19 cellular contexts compared by ENCODE assay signal in genomic region chr20:51715028-51715872, GRCh38. TPM values are rescaled to one million over a fixed set of nuclear protein-coding genes. Genes with fewer than 3 reads are reported as not detected.
DNase-seq lines count a peak whose midpoint lies in the region; ATAC-seq, FAIRE-seq and TF ChIP-seq lines count a peak whose summit lies in the region.
"Had no signal": no experiment of that assay in that cellular context is flagged by ENCODE, and none has a peak within 500 bp of the region (broad histone marks: within the 10 kb centered on the region; RNA-seq: fewer than 3 reads in every experiment).

No MANE protein-coding gene starts in this region.

- in situ Hi-C loops in Panc1 (cut with HindIII; ENCODE audit: low pct_unique_long_range_greater_than_20kb, low sequenced_read_pairs): no loop called here

- no peak overlapping the region for H4K91ac ChIP-seq in H1 (replicated peaks; ENCODE audit: insufficient read length, low read length)

- no peaks in the 10 kb centered on the region for H3K36me3 Mint-ChIP-seq in activated T-cell treated with anti-CD3 and anti-CD28 coated beads, Interleukin-2, amount 50 U/mL, for 24 hours (ENCODE audit: low read depth)
- H3K36me3 Mint-ChIP-seq: activated CD8-positive, alpha-beta memory T cell treated with anti-CD3 and anti-CD28 coated beads, Interleukin-2, amount 10 ng/mL, durations not matched to agents 7 days and 5 days; activated naive CD4-positive, alpha-beta T cell treated with anti-CD3 and anti-CD28 coated beads, Interleukin-2, amount 50 U/mL, for 72 hours had no signal

- H3K27ac ChIP-seq in Panc1 (ENCODE audit: low read length): peak overlapping the region; percentile 20; the same call in 1 of the 2 replicates
- no peak overlapping the region for H3K27ac ChIP-seq in H1 (ENCODE audit: low read depth, low read length)
- peak overlapping the region; percentile 49 for H3K27ac ChIP-seq in smooth muscle cell (ENCODE audit: low read depth)
- H3K27ac ChIP-seq: left ventricle myocardium inferior, Peyer's patch had no signal

- no peaks in the 10 kb centered on the region for H3K79me2 ChIP-seq in H1 (ENCODE audit: control insufficient read depth in 1 of 2, insufficient read depth in 2 of 2, low read length in 2 of 2)
- H3K79me2 ChIP-seq in smooth muscle cell (ENCODE audit: low read depth): no peaks in the 10 kb centered on the region

- H3F3A ChIP-seq in smooth muscle cell (ENCODE audit: low read depth): peaks cover 6% of the 10 kb centered on the region

- TF ChIP-seq RAD21 in H1 (IDR thresholded peaks at IDR 0.05 in 1 of 2, conservative IDR thresholded peaks at IDR 0.05 in 1 of 2; ENCODE audit: low read depth in 2 of 2, low read length in 2 of 2): no peak

- H3K4me2 ChIP-seq in H1 (ENCODE audit: insufficient read depth in 1 of 2, low read depth in 2 of 2, low read length in 2 of 2) (0 out of 4 replicates have a peak overlapping the region, but pooled peaks of 1 of the 2 experiments have one; percentile 11), smooth muscle cell (peak overlapping the region; percentile 66)

- H4K8ac ChIP-seq in H1 (ENCODE audit: extremely low read depth, insufficient read depth, low read length): no peak overlapping the region

- H3K4ac ChIP-seq in H1 (replicated peaks; ENCODE audit: insufficient read length, low read depth, low read length): no peak overlapping the region

- H3K23me2 ChIP-seq in H1 (ENCODE audit: low read depth, low read length): peaks cover 2% of the 10 kb centered on the region; the same call in 1 of the 2 replicates

- H2BK12ac ChIP-seq in H1 (ENCODE audit: low read depth, low read length): 0 out of 2 replicates have a peak overlapping the region, but pooled peaks have one; percentile 17

- H3K56ac ChIP-seq in H1 (replicated peaks; ENCODE audit: insufficient read length, low read depth, low read length): no peak overlapping the region

- no peak overlapping the region for H2BK20ac ChIP-seq in H1 (ENCODE audit: low read length)

- H2AK5ac ChIP-seq in H1 (ENCODE audit: low read depth, low read length): no peak overlapping the region

- H3K14ac ChIP-seq in H1 (ENCODE audit: insufficient read length): no peak overlapping the region

- H3K4me3 Mint-ChIP-seq in activated T-cell treated with anti-CD3 and anti-CD28 coated beads, Interleukin-2, amount 50 U/mL, for 24 hours: no peak overlapping the region
- H3K4me3 Mint-ChIP-seq: activated CD8-positive, alpha-beta memory T cell treated with anti-CD3 and anti-CD28 coated beads, Interleukin-2, amount 10 ng/mL, durations not matched to agents 7 days and 5 days had no signal

- H3K9me3 ChIP-seq in Panc1 (ENCODE audit: control insufficient read depth, insufficient read depth, low read depth, low read length): no peaks in the 10 kb centered on the region
- H3K9me3 ChIP-seq in H1 (ENCODE audit: insufficient read depth in 2 of 2, low read depth in 1 of 2, low read length in 1 of 2): no peaks in the 10 kb centered on the region
- no peaks in the 10 kb centered on the region for H3K9me3 ChIP-seq in smooth muscle cell (replicated peaks; ENCODE audit: low read depth)
- H3K9me3 ChIP-seq: left ventricle myocardium inferior, Peyer's patch had no signal

- H4K20me1 ChIP-seq in H1 (replicated peaks in 1 of 2; ENCODE audit: control insufficient read depth in 1 of 2, insufficient read depth in 2 of 2, low read length in 2 of 2): no peaks in the 10 kb centered on the region
- no peaks in the 10 kb centered on the region for H4K20me1 ChIP-seq in smooth muscle cell (ENCODE audit: low read depth)

- 74% methylated on average over 10 of the region's 10 CpGs; no CpG with 5 or more reads in 1 of the 2 experiments for WGBS in H1 (ENCODE audit: extremely low coverage in 1 of 2, insufficient coverage in 1 of 2, insufficient read length in 1 of 2, insufficient replicate concordance in 2 of 2, low coverage in 1 of 2, low lambda C conversion rate in 2 of 2, missing lambda C conversion rate in 1 of 2), 2 experiments
- WGBS in smooth muscle cell (ENCODE audit: low lambda C conversion rate): 35% methylated on average over 10 of the region's 10 CpGs

- DNase-seq in activated T-cell treated with anti-CD3 and anti-CD28 coated beads, Interleukin-2, amount 50 U/mL, for 24 hours: no peak
- DNase-seq in activated T-cell treated with anti-CD3 and anti-CD28 coated beads, Interleukin-2, amount 50 U/mL, for 1 hour: no peak
- DNase-seq in Panc1 (ENCODE audit: low read depth, low spot score) (no peak), H1 (ENCODE audit: low read depth in 1 of 2, low spot score in 2 of 2) (no peak), smooth muscle cell (lab: John Stamatoyannopoulos, UW; ENCODE audit: unreplicated experiment) (no peak), pons (ENCODE audit: low spot score) (no peak), NCI-H526 treated with DMSO at 0.1 percent for 48 hours (lab: John Stamatoyannopoulos, UW) (no peak), NCI-H2107 treated with DMSO at 0.1 percent for 48 hours (lab: John Stamatoyannopoulos, UW; ENCODE audit: unreplicated experiment) (no peak)
- DNase-seq: activated CD8-positive, alpha-beta memory T cell treated with anti-CD3 and anti-CD28 coated beads, Interleukin-2, amount 10 ng/mL, durations not matched to agents 7 days and 5 days; central memory CD4-positive, alpha-beta T cell; left ventricle myocardium inferior; NCI-H1694 treated with DMSO at 0.1 percent for 48 hours; NCI-H524 treated with DMSO at 0.1 percent for 48 hours; posterior cingulate gyrus; stimulated activated CD4-positive, alpha-beta T cell treated with anti-CD3 and anti-CD28 coated beads, Interleukin-12 subunit alpha, Interleukin-12 subunit beta, amount 100 ng/mL, for 4 hours had no signal

- H3K9ac ChIP-seq in H1 (replicated peaks in 1 of 4; ENCODE audit: extremely low read depth in 1 of 4, low read depth in 3 of 4, low read length in 3 of 4): no peak overlapping the region
- H3K9ac ChIP-seq in smooth muscle cell (ENCODE audit: low read depth): no peak overlapping the region

- POLR2A ChIA-PET in Panc1 (lab: Charles Lee) (no interaction called here), H1 (lab: Charles Lee; ENCODE audit: partially characterized antibody) (interaction anchor here (1.0 kb wide), 1 partner anchor 49 kb away, joined by 3 read pairs; no protein-coding TSS in a partner anchor)

- H2AFZ ChIP-seq in H1 (ENCODE audit: low read length): no peak overlapping the region
- H2AFZ ChIP-seq in smooth muscle cell (ENCODE audit: low read depth): peak overlapping the region; percentile 47

- no peak overlapping the region for H3K23ac ChIP-seq in H1 (ENCODE audit: insufficient read length)

- H2BK15ac ChIP-seq in H1 (ENCODE audit: low read length): peak overlapping the region; percentile 61; the same call in 1 of the 2 replicates

- peaks cover 37% of the 10 kb centered on the region for H3K27me3 Mint-ChIP-seq in activated T-cell treated with anti-CD3 and anti-CD28 coated beads, Interleukin-2, amount 50 U/mL, for 24 hours

- peak overlapping the region; percentile 39 for H3K27ac Mint-ChIP-seq in activated T-cell treated with anti-CD3 and anti-CD28 coated beads, Interleukin-2, amount 50 U/mL, for 24 hours
- H3K27ac Mint-ChIP-seq: activated CD8-positive, alpha-beta memory T cell treated with anti-CD3 and anti-CD28 coated beads, Interleukin-2, amount 10 ng/mL, durations not matched to agents 7 days and 5 days had no signal

- no peak for TF ChIP-seq CTCF in Panc1 (IDR thresholded peaks at IDR 0.05)
- no peak for TF ChIP-seq CTCF in H1 (IDR thresholded peaks at IDR 0.05; ENCODE audit: control extremely low read depth in 1 of 3, insufficient read depth in 1 of 3, low read depth in 1 of 3, low read length in 3 of 3)
- no peak for TF ChIP-seq CTCF in smooth muscle cell (IDR thresholded peaks at IDR 0.05; ENCODE audit: borderline replicate concordance, insufficient read depth, poor library complexity, severe bottlenecking)

- H3K36me3 ChIP-seq in Panc1 (ENCODE audit: control insufficient read depth, insufficient read depth, low read length): no peaks in the 10 kb centered on the region
- no peaks in the 10 kb centered on the region for H3K36me3 ChIP-seq in H1 (ENCODE audit: control insufficient read depth in 2 of 4, insufficient read depth in 4 of 4, low read length in 3 of 4)
- no peaks in the 10 kb centered on the region for H3K36me3 ChIP-seq in smooth muscle cell (ENCODE audit: low read depth)

- peaks cover 13% of the 10 kb centered on the region for H3K4me1 Mint-ChIP-seq in activated T-cell treated with anti-CD3 and anti-CD28 coated beads, Interleukin-2, amount 50 U/mL, for 24 hours (ENCODE audit: low read depth)

- no peaks in the 10 kb centered on the region for H3K9me3 Mint-ChIP-seq in activated T-cell treated with anti-CD3 and anti-CD28 coated beads, Interleukin-2, amount 50 U/mL, for 24 hours
- H3K9me3 Mint-ChIP-seq: activated naive CD4-positive, alpha-beta T cell treated with anti-CD3 and anti-CD28 coated beads, Interleukin-2, amount 50 U/mL, for 72 hours had no signal

- CTCF ChIA-PET in Panc1 (lab: Charles Lee): no interaction called here
- CTCF ChIA-PET in H1 (lab: Charles Lee; ENCODE audit: partially characterized antibody): interaction anchor here (0.5 to 2.7 kb wide), 5 partner anchors 12 to 21 kb away, joined by 3 to 13 read pairs (median 4); no protein-coding TSS in a partner anchor

- no peak; the same call in 1 of the 2 replicates for ATAC-seq in Panc1
- ATAC-seq: activated CD8-positive, alpha-beta memory T cell treated with anti-CD3 and anti-CD28 coated beads, Interleukin-2, amount 10 ng/mL, durations not matched to agents 7 days and 5 days had no signal

- no peak for TF ChIP-seq EP300 in H1 (IDR thresholded peaks at IDR 0.05; ENCODE audit: borderline replicate concordance in 1 of 2, low read depth in 2 of 2, low read length in 2 of 2)

- BruUV-seq in Panc1 (replicated peaks; lab: Mats Ljungman, UMichigan): no TSS peak

- H3K27me3 ChIP-seq in Panc1 (ENCODE audit: control insufficient read depth, insufficient read depth, low read length) (no peaks in the 10 kb centered on the region), H1 (replicated peaks in 1 of 4; ENCODE audit: control insufficient read depth in 3 of 4, extremely low read depth in 1 of 4, insufficient read depth in 3 of 4, low read length in 3 of 4) (no peaks in the 10 kb centered on the region), smooth muscle cell (ENCODE audit: low read depth) (no peaks in the 10 kb centered on the region)
- H3K27me3 ChIP-seq: Peyer's patch had no signal

- no peak for FAIRE-seq in H1 (lab: Jason Lieb, UNC)
- FAIRE-seq: endometrium, G401.6 had no signal

- H3K4me3 ChIP-seq in Panc1 (ENCODE audit: low read depth in 2 of 2, low read length in 2 of 2) (no peak overlapping the region), H1 (ENCODE audit: extremely low read depth in 1 of 4, insufficient read depth in 2 of 4, low read depth in 3 of 4, low read length in 4 of 4) (no peak overlapping the region), smooth muscle cell (peak overlapping the region; percentile 0)
- H3K4me3 ChIP-seq: left ventricle myocardium inferior, Peyer's patch had no signal

- no peak overlapping the region for H4K5ac ChIP-seq in H1 (ENCODE audit: insufficient read length, low read depth, low read length)

- no peaks in the 10 kb centered on the region for H3K79me1 ChIP-seq in H1 (ENCODE audit: low read depth, low read length)

- H2BK5ac ChIP-seq in H1 (ENCODE audit: low read depth, low read length): no peak overlapping the region

- no peak overlapping the region for H2BK120ac ChIP-seq in H1 (replicated peaks; ENCODE audit: low read depth, low read length)

- TF ChIP-seq POLR2A in H1 (IDR thresholded peaks at IDR 0.05; ENCODE audit: control extremely low read depth in 1 of 2, low read depth in 2 of 2, low read length in 2 of 2): no peak

- H3K18ac ChIP-seq in H1 (ENCODE audit: extremely low read depth, low read length): no peak overlapping the region

- intact Hi-C loops in Panc1 (cut with micrococcal nuclease; ENCODE audit: unreplicated experiment): no loop called here

- peaks cover 8% of the 10 kb centered on the region for H3K4me1 ChIP-seq in Panc1 (ENCODE audit: control insufficient read depth, insufficient read depth, low read length)
- peaks cover 5 to 16% (median 11%) of the 10 kb centered on the region in 4 experiments for H3K4me1 ChIP-seq in H1 (replicated peaks in 1 of 4; ENCODE audit: control insufficient read depth in 3 of 4, insufficient read depth in 4 of 4, low read length in 3 of 4)
- peaks cover 24% of the 10 kb centered on the region for H3K4me1 ChIP-seq in smooth muscle cell (ENCODE audit: low read depth)
- H3K4me1 ChIP-seq: left ventricle myocardium inferior, Peyer's patch had no signal

RNA-seq across cellular contexts. Expression of gene ATP9A, which starts 52.9 kb away (rescaled TPM):
- total RNA-seq in Panc1 (2021; ENCODE audit: unreplicated experiment) (8.7 TPM), smooth muscle cell (8.0 and 11.2 TPM in 2 replicates)
- polyA plus RNA-seq in Panc1 (2012; ENCODE audit: insufficient read length): 20.5 TPM
- 6.4 and 7.7 TPM in 2 replicates for total RNA-seq in H1 (2021; fragmentation: NEBNext Ultra II Directional; extraction: Animal tissue kit (Norgen Biotek cat#: 25700))
- polyA plus RNA-seq in H1 (2011; rRNA removed) (4.6 and 5.0 TPM in 2 replicates), smooth muscle cell (3.4 and 5.8 TPM in 2 replicates)
- polyA plus RNA-seq in H1 (2011; cell fraction: cytosol; rRNA removed): 4.6 TPM
- 6.1 TPM for polyA plus RNA-seq in H1 (2011; cell fraction: nucleus; rRNA removed)
- polyA plus RNA-seq in H1 (2012, experiment 1 of 2): 5.0 to 6.7 TPM (median 5.6 TPM) in 4 replicates
- 0.60 TPM for polyA plus RNA-seq in H1 (2012, experiment 2 of 2)
- polyA plus RNA-seq in H1 (2013, experiment 1 of 2): 4.0 TPM
- polyA plus RNA-seq in H1 (2013, experiment 2 of 2): 4.1 TPM
- polyA minus RNA-seq in H1 (2011; rRNA and poly(A)+ RNA removed): 14.9 and 20.6 TPM in 2 replicates
- 7.3 TPM for polyA minus RNA-seq in H1 (2011; cell fraction: cytosol; rRNA and poly(A)+ RNA removed)
- 8.1 TPM for polyA minus RNA-seq in H1 (2011; cell fraction: nucleus; rRNA and poly(A)+ RNA removed)
